9 cellular contexts compared by ENCODE assay signal in genomic region chr13:112722433-112723250, GRCh38. TPM values are rescaled to one million over a fixed set of nuclear protein-coding genes. Genes with fewer than 3 reads are reported as not detected.
DNase-seq lines count a peak whose midpoint lies in the region; ATAC-seq lines count a peak whose summit lies in the region.
"Had no signal": no experiment of that assay in that cellular context is flagged by ENCODE, and none has a peak within 500 bp of the region (broad histone marks: within the 10 kb centered on the region; RNA-seq: fewer than 3 reads in every experiment).

No MANE protein-coding gene starts in this region.

- peak overlapping the region; percentile 61 for H3K27ac Mint-ChIP-seq in activated T-helper 17 cell treated with anti-CD3 and anti-CD28 coated beads, Interleukin-2, amount 50 U/mL, for 72 hours
- H3K27ac Mint-ChIP-seq in naive thymus-derived CD8-positive, alpha-beta T cell: peak overlapping the region in 5 of 10 donors; percentile 40 to 83 (median 68)
- H3K27ac Mint-ChIP-seq: activated CD4-positive, alpha-beta memory T cell treated with anti-CD3 and anti-CD28 coated beads, Interleukin-2, amount 10 ng/mL, durations not matched to agents 7 days and 5 days had no signal

- peaks cover 26% of the 10 kb centered on the region for H3K4me1 Mint-ChIP-seq in activated T-helper 17 cell treated with anti-CD3 and anti-CD28 coated beads, Interleukin-2, amount 50 U/mL, for 72 hours
- peaks cover 28% of the 10 kb centered on the region for H3K4me1 Mint-ChIP-seq in activated T-cell treated with anti-CD3 and anti-CD28 coated beads, Interleukin-2, amount 50 U/mL, for 4 hours (ENCODE audit: low read depth)
- peaks cover 20 to 39% (median 30%) of the 10 kb centered on the region in 4 donors for H3K4me1 Mint-ChIP-seq in naive thymus-derived CD8-positive, alpha-beta T cell

- DNase-seq in DMS53 (lab: John Stamatoyannopoulos, UW) (peak; percentile 36), DMS53 treated with DMSO at 0.1 percent for 48 hours (lab: John Stamatoyannopoulos, UW; ENCODE audit: unreplicated experiment) (no peak), left ventricle myocardium superior (peak; percentile 75), substantia nigra (lab: John Stamatoyannopoulos, UW) (no peak)
- DNase-seq in activated T-cell treated with anti-CD3 and anti-CD28 coated beads, Interleukin-2, amount 50 U/mL, for 4 hours: no peak
- no peak for DNase-seq in naive thymus-derived CD8-positive, alpha-beta T cell
- DNase-seq: activated CD4-positive, alpha-beta memory T cell treated with anti-CD3 and anti-CD28 coated beads, Interleukin-2, amount 10 ng/mL, durations not matched to agents 7 days and 5 days had no signal

- no peak overlapping the region for H3K4me3 Mint-ChIP-seq in activated T-helper 17 cell treated with anti-CD3 and anti-CD28 coated beads, Interleukin-2, amount 50 U/mL, for 72 hours
- no peak overlapping the region for H3K4me3 Mint-ChIP-seq in activated T-cell treated with anti-CD3 and anti-CD28 coated beads, Interleukin-2, amount 50 U/mL, for 4 hours
- no peak overlapping the region for H3K4me3 Mint-ChIP-seq in naive thymus-derived CD8-positive, alpha-beta T cell
- H3K4me3 Mint-ChIP-seq: activated CD4-positive, alpha-beta memory T cell treated with anti-CD3 and anti-CD28 coated beads, Interleukin-2, amount 10 ng/mL, durations not matched to agents 7 days and 5 days had no signal

- no peak for ATAC-seq in activated T-helper 17 cell treated with anti-CD3 and anti-CD28 coated beads, Interleukin-2, amount 50 U/mL, for 72 hours (replicated peaks)
- ATAC-seq in left ventricle myocardium superior (peak; percentile 71), HG03175 (IDR thresholded peaks at IDR 0.05; ENCODE audit: unreplicated experiment) (no peak)
- no peak for ATAC-seq in activated T-cell treated with anti-CD3 and anti-CD28 coated beads, Interleukin-2, amount 50 U/mL, for 4 hours
- ATAC-seq in naive thymus-derived CD8-positive, alpha-beta T cell: no peak

- intact Hi-C loops in left ventricle myocardium superior (cut with micrococcal nuclease): no loop called here

- POLR2A ChIA-PET in naive thymus-derived CD8-positive, alpha-beta T cell (lab: Charles Lee): no interaction called here

- peaks cover 8% of the 10 kb centered on the region for H3K36me3 Mint-ChIP-seq in activated T-helper 17 cell treated with anti-CD3 and anti-CD28 coated beads, Interleukin-2, amount 50 U/mL, for 72 hours (ENCODE audit: low read depth)
- peaks cover 1% of the 10 kb centered on the region for H3K36me3 Mint-ChIP-seq in activated T-cell treated with anti-CD3 and anti-CD28 coated beads, Interleukin-2, amount 50 U/mL, for 4 hours (ENCODE audit: insufficient read depth)
- H3K36me3 Mint-ChIP-seq in naive thymus-derived CD8-positive, alpha-beta T cell: peaks cover 0 to 6% (median 0%) of the 10 kb centered on the region in 3 donors

- no peaks in the 10 kb centered on the region for H3K9me3 Mint-ChIP-seq in activated T-helper 17 cell treated with anti-CD3 and anti-CD28 coated beads, Interleukin-2, amount 50 U/mL, for 72 hours
- no peaks in the 10 kb centered on the region for H3K9me3 Mint-ChIP-seq in activated T-cell treated with anti-CD3 and anti-CD28 coated beads, Interleukin-2, amount 50 U/mL, for 4 hours
- no peaks in the 10 kb centered on the region for H3K9me3 Mint-ChIP-seq in naive thymus-derived CD8-positive, alpha-beta T cell
- H3K9me3 Mint-ChIP-seq: activated CD4-positive, alpha-beta memory T cell treated with anti-CD3 and anti-CD28 coated beads, Interleukin-2, amount 10 ng/mL, durations not matched to agents 7 days and 5 days had no signal

- no peaks in the 10 kb centered on the region for H3K27me3 Mint-ChIP-seq in activated T-helper 17 cell treated with anti-CD3 and anti-CD28 coated beads, Interleukin-2, amount 50 U/mL, for 72 hours
- H3K27me3 Mint-ChIP-seq in activated T-cell treated with anti-CD3 and anti-CD28 coated beads, Interleukin-2, amount 50 U/mL, for 4 hours (ENCODE audit: low read depth): no peaks in the 10 kb centered on the region
- H3K27me3 Mint-ChIP-seq in naive thymus-derived CD8-positive, alpha-beta T cell: no peaks in the 10 kb centered on the region
- H3K27me3 Mint-ChIP-seq: activated CD4-positive, alpha-beta memory T cell treated with anti-CD3 and anti-CD28 coated beads, Interleukin-2, amount 10 ng/mL, durations not matched to agents 7 days and 5 days had no signal

- peak overlapping the region; percentile 1 for H3K27ac ChIP-seq in substantia nigra (ENCODE audit: low read depth, low read length, poor library complexity, severe bottlenecking)

RNA-seq across cellular contexts. Expression of gene ATP11A, which starts 32.8 kb away (rescaled TPM):
- total RNA-seq in activated T-helper 17 cell treated with anti-CD3 and anti-CD28 coated beads, Interleukin-2, amount 50 U/mL, for 72 hours: 10 to 100 TPM; 39.7 to 48.6 TPM
- total RNA-seq in left ventricle myocardium superior: 102 TPM
- total RNA-seq in activated T-cell treated with anti-CD3 and anti-CD28 coated beads, Interleukin-2, amount 50 U/mL, for 4 hours: 10 to 100 TPM; 34.7 to 40.8 (median 35.6) TPM
- 10 to 100 TPM; 21.5 to 23.9 TPM for total RNA-seq in naive thymus-derived CD8-positive, alpha-beta T cell
- polyA plus RNA-seq in naive thymus-derived CD8-positive, alpha-beta T cell: 1 to 10 TPM in 2 of 3 donors, under 1 TPM in 1; 0.76 to 3.1 (median 2.0) TPM

Comparison
In these comparisons a context has a peak if more than half of its experiments do, and no peak if none do; other contexts are left out.
1. DNase-seq: peak in DMS53 (single experiment) and left ventricle myocardium superior (single experiment); none in DMS53 treated with DMSO at 0.1 percent for 48 hours (single experiment), substantia nigra (0 of 49), activated T-cell treated with anti-CD3 and anti-CD28 coated beads, Interleukin-2, amount 50 U/mL, for 4 hours (single experiment) and naive thymus-derived CD8-positive, alpha-beta T cell (0 of 10).